Comparison of ENCODE assay signal across 3 cellular contexts in genomic region chr2:120941571-120941970, GRCh38.
TF ChIP-seq lines count a peak whose summit lies in the region.

No MANE protein-coding gene starts in this region.

TF ChIP-seq in SK-N-SH, 30 proteins besides CTCF, POLR2A, EP300 and RAD21:
- no peak for TF ChIP-seq USF2 (IDR thresholded peaks at IDR 0.05; ENCODE audit: borderline replicate concordance, low read depth, low read length)
- no peak for TF ChIP-seq SIN3A (IDR thresholded peaks at IDR 0.05; ENCODE audit: borderline replicate concordance, low read depth, low read length)
- TF ChIP-seq REST (IDR thresholded peaks at IDR 0.05; ENCODE audit: low read depth, low read length): no peak
- TF ChIP-seq MEF2A (IDR thresholded peaks at IDR 0.05; ENCODE audit: borderline replicate concordance, low read depth): no peak
- TF ChIP-seq IRF3 (IDR thresholded peaks at IDR 0.05; ENCODE audit: low read depth, low read length): no peak
- no peak for TF ChIP-seq NRF1 (IDR thresholded peaks at IDR 0.05; ENCODE audit: low read depth, low read length)
- TF ChIP-seq USF1 (IDR thresholded peaks at IDR 0.05; ENCODE audit: borderline replicate concordance, low read depth): no peak
- TF ChIP-seq EZH2phosphoT487 (IDR thresholded peaks at IDR 0.05; ENCODE audit: borderline replicate concordance, low read depth): no peak
- no peak for TF ChIP-seq ELF1 (IDR thresholded peaks at IDR 0.05)
- TF ChIP-seq FOXJ3 (CRISPR knock-in tag; IDR thresholded peaks at IDR 0.05): no peak
- TF ChIP-seq FOSL2 (IDR thresholded peaks at IDR 0.05; ENCODE audit: borderline replicate concordance, low read depth): no peak
- no peak for TF ChIP-seq GATA2 (CRISPR knock-in tag; IDR thresholded peaks at IDR 0.05)
- TF ChIP-seq RXRA (IDR thresholded peaks at IDR 0.05; ENCODE audit: borderline replicate concordance, low read depth): no peak
TF ChIP-seq in SK-N-SH: peak in this region for 0.

TF ChIP-seq in SK-N-SH treated with all-trans-retinoic acid at 6 μM for 48 hours, 23 proteins besides CTCF, POLR2A, EP300 and RAD21 (continued from another document):
- TF ChIP-seq ZC3H10 (CRISPR knock-in tag; IDR thresholded peaks at IDR 0.05) (no peak), ZNF8 (CRISPR knock-in tag; IDR thresholded peaks at IDR 0.05) (no peak), CREB5 (CRISPR knock-in tag; IDR thresholded peaks at IDR 0.05; ENCODE audit: low read depth) (no peak), CSDC2 (CRISPR knock-in tag; IDR thresholded peaks at IDR 0.05) (no peak), ISL1 (CRISPR knock-in tag; IDR thresholded peaks at IDR 0.05) (no peak), ZFP30 (CRISPR knock-in tag; IDR thresholded peaks at IDR 0.05) (no peak), PPARA (CRISPR knock-in tag; IDR thresholded peaks at IDR 0.05; ENCODE audit: borderline replicate concordance) (no peak), TCF4 (CRISPR knock-in tag; IDR thresholded peaks at IDR 0.05; ENCODE audit: borderline replicate concordance) (no peak), ZFP3 (CRISPR knock-in tag; IDR thresholded peaks at IDR 0.05) (no peak)

TF ChIP-seq in K562, 482 proteins besides CTCF, POLR2A, EP300 and RAD21:
- TF ChIP-seq GABPB2 (CRISPR knock-in tag; conservative IDR thresholded peaks at IDR 0.05) (no peak), NR0B1 (IDR thresholded peaks at IDR 0.05; ENCODE audit: partially characterized antibody) (no peak), HES1 (IDR thresholded peaks at IDR 0.05; ENCODE audit: low read depth) (no peak), ZNF311 (CRISPR knock-in tag; IDR thresholded peaks at IDR 0.05) (no peak), OTX1 (CRISPR knock-in tag; IDR thresholded peaks at IDR 0.05) (no peak), ZNF589 (CRISPR knock-in tag; IDR thresholded peaks at IDR 0.05; ENCODE audit: low read depth) (no peak), ARID4B (CRISPR knock-in tag; IDR thresholded peaks at IDR 0.05) (no peak), HNRNPH1 (optimal IDR thresholded peaks at IDR 0.05; ENCODE audit: low read depth, low read length) (no peak), FOXP4 (CRISPR knock-in tag; IDR thresholded peaks at IDR 0.05; ENCODE audit: borderline replicate concordance) (no peak), XRCC5 (IDR thresholded peaks at IDR 0.05; ENCODE audit: low read depth, low read length) (no peak), MCM2 (IDR thresholded peaks at IDR 0.05; ENCODE audit: low read depth) (no peak), FOXK1 (CRISPR knock-in tag; IDR thresholded peaks at IDR 0.05; ENCODE audit: borderline replicate concordance) (no peak), USF1 (CRISPR knock-in tag; IDR thresholded peaks at IDR 0.05) (no peak), ZNF274 (IDR thresholded peaks at IDR 0.05; ENCODE audit: borderline replicate concordance, low read depth, low read length) (no peak), FOS (IDR thresholded peaks at IDR 0.05; ENCODE audit: extremely low read depth, insufficient read length) (no peak), ZNF695 (CRISPR knock-in tag; IDR thresholded peaks at IDR 0.05) (no peak), PRDM10 (IDR thresholded peaks at IDR 0.05; ENCODE audit: partially characterized antibody) (no peak), MYC (IDR thresholded peaks at IDR 0.05; ENCODE audit: low read depth, low read length) (no peak), MYC (CRISPR knock-in tag; IDR thresholded peaks at IDR 0.05; ENCODE audit: borderline replicate concordance, low read depth) (no peak)
TF ChIP-seq in K562: peak in this region for 0.
